Comparison of ENCODE assay signal across 1 cellular context in the genomic region with DNA sequence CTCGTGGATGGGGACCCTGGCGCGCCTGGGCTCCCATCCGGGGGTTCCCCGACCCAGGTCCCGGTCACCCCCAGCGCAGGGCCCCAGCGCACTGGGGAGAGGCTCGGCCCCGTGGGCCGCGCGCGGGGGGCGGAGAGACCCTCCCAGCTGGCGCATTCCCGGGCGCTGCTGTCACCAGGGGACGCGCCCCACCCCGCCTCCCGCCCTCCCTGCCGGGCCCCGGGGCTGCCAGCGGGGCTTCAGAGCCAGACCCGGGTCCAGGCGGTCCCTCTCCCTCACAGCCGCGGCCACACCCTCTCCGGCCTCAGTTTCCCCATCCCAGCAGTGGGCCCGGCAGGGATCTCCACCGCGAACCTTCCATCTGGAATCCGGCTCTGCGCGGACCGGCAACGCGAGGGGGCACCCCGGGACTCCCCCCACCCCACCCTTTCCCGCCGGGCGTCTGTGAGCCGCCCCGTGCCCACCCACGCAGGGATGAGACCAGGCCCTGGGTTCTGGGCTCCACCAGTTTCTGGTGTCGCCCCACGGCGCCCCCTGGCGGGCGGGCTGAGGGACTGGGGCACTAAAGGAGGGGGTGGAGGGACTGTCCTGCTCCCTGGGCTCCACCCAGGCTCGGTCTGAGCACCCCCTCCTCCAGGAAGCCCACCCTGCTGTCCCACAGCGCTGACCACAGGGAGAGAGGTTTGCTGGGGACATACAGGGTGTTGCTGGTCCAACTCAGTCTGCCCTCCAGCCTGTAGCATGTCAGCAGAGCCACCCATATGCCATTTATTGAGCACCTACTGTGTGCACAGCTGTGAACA.
TF ChIP-seq lines count a peak whose summit lies in the region.

No MANE protein-coding gene starts in this region.

TF ChIP-seq in HEK293, 187 proteins besides CTCF, POLR2A, EP300 and RAD21 (continued from another document):
- TF ChIP-seq, protein P1, sequence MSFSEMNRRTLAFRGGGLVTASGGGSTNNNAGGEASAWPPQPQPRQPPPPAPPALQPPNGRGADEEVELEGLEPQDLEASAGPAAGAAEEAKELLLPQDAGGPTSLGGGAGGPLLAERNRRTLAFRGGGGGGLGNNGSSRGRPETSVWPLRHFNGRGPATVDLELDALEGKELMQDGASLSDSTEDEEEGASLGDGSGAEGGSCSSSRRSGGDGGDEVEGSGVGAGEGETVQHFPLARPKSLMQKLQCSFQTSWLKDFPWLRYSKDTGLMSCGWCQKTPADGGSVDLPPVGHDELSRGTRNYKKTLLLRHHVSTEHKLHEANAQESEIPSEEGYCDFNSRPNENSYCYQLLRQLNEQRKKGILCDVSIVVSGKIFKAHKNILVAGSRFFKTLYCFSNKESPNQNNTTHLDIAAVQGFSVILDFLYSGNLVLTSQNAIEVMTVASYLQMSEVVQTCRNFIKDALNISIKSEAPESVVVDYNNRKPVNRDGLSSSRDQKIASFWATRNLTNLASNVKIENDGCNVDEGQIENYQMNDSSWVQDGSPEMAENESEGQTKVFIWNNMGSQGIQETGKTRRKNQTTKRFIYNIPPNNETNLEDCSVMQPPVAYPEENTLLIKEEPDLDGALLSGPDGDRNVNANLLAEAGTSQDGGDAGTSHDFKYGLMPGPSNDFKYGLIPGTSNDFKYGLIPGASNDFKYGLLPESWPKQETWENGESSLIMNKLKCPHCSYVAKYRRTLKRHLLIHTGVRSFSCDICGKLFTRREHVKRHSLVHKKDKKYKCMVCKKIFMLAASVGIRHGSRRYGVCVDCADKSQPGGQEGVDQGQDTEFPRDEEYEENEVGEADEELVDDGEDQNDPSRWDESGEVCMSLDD (tag by site-specific recombination; IDR thresholded peaks at IDR 0.05), result peak; percentile 47; the same call in 1 of the 2 replicates
- TF ChIP-seq ZNF138 (tag by site-specific recombination; IDR thresholded peaks at IDR 0.05; ENCODE audit: borderline replicate concordance) (no peak), ZBTB8A (tag by site-specific recombination; IDR thresholded peaks at IDR 0.05) (peak; percentile 65), ZNF600 (tag by site-specific recombination; IDR thresholded peaks at IDR 0.05) (no peak), ZNF169 (tag by site-specific recombination; IDR thresholded peaks at IDR 0.05) (no peak), ZNF670 (tag by site-specific recombination; IDR thresholded peaks at IDR 0.05; ENCODE audit: low read depth) (no peak), HOXD13 (CRISPR knock-in tag; IDR thresholded peaks at IDR 0.05; ENCODE audit: borderline replicate concordance) (no peak), ZNF660 (tag by site-specific recombination; IDR thresholded peaks at IDR 0.05) (no peak), ZNF239 (tag by site-specific recombination; IDR thresholded peaks at IDR 0.05) (no peak), KLF9 (tag by site-specific recombination; IDR thresholded peaks at IDR 0.05; ENCODE audit: low read depth) (peak; percentile 69; the same call in 1 of the 2 replicates), ZNF585B (tag by site-specific recombination; IDR thresholded peaks at IDR 0.05) (no peak), ZNF10 (tag by site-specific recombination; IDR thresholded peaks at IDR 0.05) (no peak), KLF7 (tag by site-specific recombination; IDR thresholded peaks at IDR 0.05; ENCODE audit: borderline replicate concordance) (0 out of 2 replicates have a peak, but pooled peaks have one; percentile 27), KLF8 (tag by site-specific recombination; IDR thresholded peaks at IDR 0.05) (0 out of 2 replicates have a peak, but pooled peaks have one; percentile 65), ZSCAN30 (tag by site-specific recombination; IDR thresholded peaks at IDR 0.05) (peak; percentile 85), ZNF777 (tag by site-specific recombination; IDR thresholded peaks at IDR 0.05; ENCODE audit: borderline replicate concordance) (no peak), OVOL3 (tag by site-specific recombination; IDR thresholded peaks at IDR 0.05) (no peak), ZFP69B (tag by site-specific recombination; IDR thresholded peaks at IDR 0.05) (peak; percentile 82; the same call in 1 of the 2 replicates), ZNF324 (tag by site-specific recombination; IDR thresholded peaks at IDR 0.05) (no peak), ZNF19 (tag by site-specific recombination; IDR thresholded peaks at IDR 0.05; ENCODE audit: low read depth) (no peak), ZBTB20 (tag by site-specific recombination; IDR thresholded peaks at IDR 0.05) (peak; percentile 86), EGR2 (tag by site-specific recombination; IDR thresholded peaks at IDR 0.05; ENCODE audit: low read depth) (peak; percentile 46), ZBTB21 (tag by site-specific recombination; IDR thresholded peaks at IDR 0.05) (no peak), ZBTB48 (tag by site-specific recombination; IDR thresholded peaks at IDR 0.05) (peak; percentile 74; the same call in 1 of the 2 replicates), HOXA7 (CRISPR knock-in tag; IDR thresholded peaks at IDR 0.05; ENCODE audit: borderline replicate concordance) (no peak), ZNF341 (tag by site-specific recombination; IDR thresholded peaks at IDR 0.05; ENCODE audit: low read depth) (peak; percentile 38; the same call in 1 of the 2 replicates), ZBTB7A (tag by site-specific recombination; IDR thresholded peaks at IDR 0.05; ENCODE audit: low read depth) (0 out of 2 replicates have a peak, but pooled peaks have one; percentile 20), ZNF391 (tag by site-specific recombination; IDR thresholded peaks at IDR 0.05; ENCODE audit: borderline replicate concordance, low read depth) (no peak), ZNF404 (tag by site-specific recombination; IDR thresholded peaks at IDR 0.05) (no peak), ZNF792 (tag by site-specific recombination; IDR thresholded peaks at IDR 0.05) (peak; percentile 97), ZNF768 (tag by site-specific recombination; IDR thresholded peaks at IDR 0.05) (no peak), ZNF311 (tag by site-specific recombination; IDR thresholded peaks at IDR 0.05; ENCODE audit: borderline replicate concordance) (no peak), GLI2 (tag by site-specific recombination; IDR thresholded peaks at IDR 0.05; ENCODE audit: borderline replicate concordance, low read depth) (no peak), ZNF664 (tag by site-specific recombination; IDR thresholded peaks at IDR 0.05) (peak; percentile 56; the same call in 1 of the 2 replicates), ZNF2 (tag by site-specific recombination; IDR thresholded peaks at IDR 0.05) (peak; percentile 35; the same call in 1 of the 2 replicates), ZEB2 (tag by site-specific recombination; IDR thresholded peaks at IDR 0.05) (peak; percentile 31; the same call in 1 of the 2 replicates)
- TF ChIP-seq, protein P2, sequence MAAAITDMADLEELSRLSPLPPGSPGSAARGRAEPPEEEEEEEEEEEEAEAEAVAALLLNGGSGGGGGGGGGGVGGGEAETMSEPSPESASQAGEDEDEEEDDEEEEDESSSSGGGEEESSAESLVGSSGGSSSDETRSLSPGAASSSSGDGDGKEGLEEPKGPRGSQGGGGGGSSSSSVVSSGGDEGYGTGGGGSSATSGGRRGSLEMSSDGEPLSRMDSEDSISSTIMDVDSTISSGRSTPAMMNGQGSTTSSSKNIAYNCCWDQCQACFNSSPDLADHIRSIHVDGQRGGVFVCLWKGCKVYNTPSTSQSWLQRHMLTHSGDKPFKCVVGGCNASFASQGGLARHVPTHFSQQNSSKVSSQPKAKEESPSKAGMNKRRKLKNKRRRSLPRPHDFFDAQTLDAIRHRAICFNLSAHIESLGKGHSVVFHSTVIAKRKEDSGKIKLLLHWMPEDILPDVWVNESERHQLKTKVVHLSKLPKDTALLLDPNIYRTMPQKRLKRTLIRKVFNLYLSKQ (tag by site-specific recombination; IDR thresholded peaks at IDR 0.05; ENCODE audit: borderline replicate concordance), result no peak
- TF ChIP-seq, protein P3, sequence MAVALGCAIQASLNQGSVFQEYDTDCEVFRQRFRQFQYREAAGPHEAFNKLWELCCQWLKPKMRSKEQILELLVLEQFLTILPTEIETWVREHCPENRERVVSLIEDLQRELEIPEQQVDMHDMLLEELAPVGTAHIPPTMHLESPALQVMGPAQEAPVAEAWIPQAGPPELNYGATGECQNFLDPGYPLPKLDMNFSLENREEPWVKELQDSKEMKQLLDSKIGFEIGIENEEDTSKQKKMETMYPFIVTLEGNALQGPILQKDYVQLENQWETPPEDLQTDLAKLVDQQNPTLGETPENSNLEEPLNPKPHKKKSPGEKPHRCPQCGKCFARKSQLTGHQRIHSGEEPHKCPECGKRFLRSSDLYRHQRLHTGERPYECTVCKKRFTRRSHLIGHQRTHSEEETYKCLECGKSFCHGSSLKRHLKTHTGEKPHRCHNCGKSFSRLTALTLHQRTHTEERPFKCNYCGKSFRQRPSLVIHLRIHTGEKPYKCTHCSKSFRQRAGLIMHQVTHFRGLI (tag by site-specific recombination; IDR thresholded peaks at IDR 0.05), result no peak
- TF ChIP-seq, protein P4, sequence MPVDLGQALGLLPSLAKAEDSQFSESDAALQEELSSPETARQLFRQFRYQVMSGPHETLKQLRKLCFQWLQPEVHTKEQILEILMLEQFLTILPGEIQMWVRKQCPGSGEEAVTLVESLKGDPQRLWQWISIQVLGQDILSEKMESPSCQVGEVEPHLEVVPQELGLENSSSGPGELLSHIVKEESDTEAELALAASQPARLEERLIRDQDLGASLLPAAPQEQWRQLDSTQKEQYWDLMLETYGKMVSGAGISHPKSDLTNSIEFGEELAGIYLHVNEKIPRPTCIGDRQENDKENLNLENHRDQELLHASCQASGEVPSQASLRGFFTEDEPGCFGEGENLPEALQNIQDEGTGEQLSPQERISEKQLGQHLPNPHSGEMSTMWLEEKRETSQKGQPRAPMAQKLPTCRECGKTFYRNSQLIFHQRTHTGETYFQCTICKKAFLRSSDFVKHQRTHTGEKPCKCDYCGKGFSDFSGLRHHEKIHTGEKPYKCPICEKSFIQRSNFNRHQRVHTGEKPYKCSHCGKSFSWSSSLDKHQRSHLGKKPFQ (tag by site-specific recombination; IDR thresholded peaks at IDR 0.05), result no peak
- TF ChIP-seq, protein P5, sequence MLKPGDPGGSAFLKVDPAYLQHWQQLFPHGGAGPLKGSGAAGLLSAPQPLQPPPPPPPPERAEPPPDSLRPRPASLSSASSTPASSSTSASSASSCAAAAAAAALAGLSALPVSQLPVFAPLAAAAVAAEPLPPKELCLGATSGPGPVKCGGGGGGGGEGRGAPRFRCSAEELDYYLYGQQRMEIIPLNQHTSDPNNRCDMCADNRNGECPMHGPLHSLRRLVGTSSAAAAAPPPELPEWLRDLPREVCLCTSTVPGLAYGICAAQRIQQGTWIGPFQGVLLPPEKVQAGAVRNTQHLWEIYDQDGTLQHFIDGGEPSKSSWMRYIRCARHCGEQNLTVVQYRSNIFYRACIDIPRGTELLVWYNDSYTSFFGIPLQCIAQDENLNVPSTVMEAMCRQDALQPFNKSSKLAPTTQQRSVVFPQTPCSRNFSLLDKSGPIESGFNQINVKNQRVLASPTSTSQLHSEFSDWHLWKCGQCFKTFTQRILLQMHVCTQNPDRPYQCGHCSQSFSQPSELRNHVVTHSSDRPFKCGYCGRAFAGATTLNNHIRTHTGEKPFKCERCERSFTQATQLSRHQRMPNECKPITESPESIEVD (tag by site-specific recombination; IDR thresholded peaks at IDR 0.05), result no peak
- TF ChIP-seq, protein P6, sequence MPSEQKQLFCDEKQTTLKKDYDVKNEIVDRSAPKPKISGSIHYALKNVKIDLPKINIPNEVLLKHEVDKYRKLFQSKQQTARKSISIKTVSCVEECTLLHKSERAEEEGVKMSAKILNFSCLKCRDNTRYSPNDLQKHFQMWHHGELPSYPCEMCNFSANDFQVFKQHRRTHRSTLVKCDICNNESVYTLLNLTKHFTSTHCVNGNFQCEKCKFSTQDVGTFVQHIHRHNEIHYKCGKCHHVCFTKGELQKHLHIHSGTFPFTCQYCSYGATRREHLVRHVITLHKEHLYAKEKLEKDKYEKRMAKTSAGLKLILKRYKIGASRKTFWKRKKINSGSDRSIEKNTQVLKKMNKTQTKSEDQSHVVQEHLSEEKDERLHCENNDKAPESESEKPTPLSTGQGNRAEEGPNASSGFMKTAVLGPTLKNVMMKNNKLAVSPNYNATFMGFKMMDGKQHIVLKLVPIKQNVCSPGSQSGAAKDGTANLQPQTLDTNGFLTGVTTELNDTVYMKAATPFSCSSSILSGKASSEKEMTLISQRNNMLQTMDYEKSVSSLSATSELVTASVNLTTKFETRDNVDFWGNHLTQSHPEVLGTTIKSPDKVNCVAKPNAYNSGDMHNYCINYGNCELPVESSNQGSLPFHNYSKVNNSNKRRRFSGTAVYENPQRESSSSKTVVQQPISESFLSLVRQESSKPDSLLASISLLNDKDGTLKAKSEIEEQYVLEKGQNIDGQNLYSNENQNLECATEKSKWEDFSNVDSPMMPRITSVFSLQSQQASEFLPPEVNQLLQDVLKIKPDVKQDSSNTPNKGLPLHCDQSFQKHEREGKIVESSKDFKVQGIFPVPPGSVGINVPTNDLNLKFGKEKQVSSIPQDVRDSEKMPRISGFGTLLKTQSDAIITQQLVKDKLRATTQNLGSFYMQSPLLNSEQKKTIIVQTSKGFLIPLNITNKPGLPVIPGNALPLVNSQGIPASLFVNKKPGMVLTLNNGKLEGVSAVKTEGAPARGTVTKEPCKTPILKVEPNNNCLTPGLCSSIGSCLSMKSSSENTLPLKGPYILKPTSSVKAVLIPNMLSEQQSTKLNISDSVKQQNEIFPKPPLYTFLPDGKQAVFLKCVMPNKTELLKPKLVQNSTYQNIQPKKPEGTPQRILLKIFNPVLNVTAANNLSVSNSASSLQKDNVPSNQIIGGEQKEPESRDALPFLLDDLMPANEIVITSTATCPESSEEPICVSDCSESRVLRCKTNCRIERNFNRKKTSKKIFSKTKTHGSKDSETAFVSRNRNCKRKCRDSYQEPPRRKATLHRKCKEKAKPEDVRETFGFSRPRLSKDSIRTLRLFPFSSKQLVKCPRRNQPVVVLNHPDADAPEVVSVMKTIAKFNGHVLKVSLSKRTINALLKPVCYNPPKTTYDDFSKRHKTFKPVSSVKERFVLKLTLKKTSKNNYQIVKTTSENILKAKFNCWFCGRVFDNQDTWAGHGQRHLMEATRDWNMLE (tag by site-specific recombination; conservative IDR thresholded peaks at IDR 0.05; ENCODE audit: low read depth), result no peak
- TF ChIP-seq, protein P7, sequence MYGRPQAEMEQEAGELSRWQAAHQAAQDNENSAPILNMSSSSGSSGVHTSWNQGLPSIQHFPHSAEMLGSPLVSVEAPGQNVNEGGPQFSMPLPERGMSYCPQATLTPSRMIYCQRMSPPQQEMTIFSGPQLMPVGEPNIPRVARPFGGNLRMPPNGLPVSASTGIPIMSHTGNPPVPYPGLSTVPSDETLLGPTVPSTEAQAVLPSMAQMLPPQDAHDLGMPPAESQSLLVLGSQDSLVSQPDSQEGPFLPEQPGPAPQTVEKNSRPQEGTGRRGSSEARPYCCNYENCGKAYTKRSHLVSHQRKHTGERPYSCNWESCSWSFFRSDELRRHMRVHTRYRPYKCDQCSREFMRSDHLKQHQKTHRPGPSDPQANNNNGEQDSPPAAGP (tag by site-specific recombination; IDR thresholded peaks at IDR 0.05), result peak; percentile 77; the same call in 1 of the 2 replicates
- TF ChIP-seq, protein P8, sequence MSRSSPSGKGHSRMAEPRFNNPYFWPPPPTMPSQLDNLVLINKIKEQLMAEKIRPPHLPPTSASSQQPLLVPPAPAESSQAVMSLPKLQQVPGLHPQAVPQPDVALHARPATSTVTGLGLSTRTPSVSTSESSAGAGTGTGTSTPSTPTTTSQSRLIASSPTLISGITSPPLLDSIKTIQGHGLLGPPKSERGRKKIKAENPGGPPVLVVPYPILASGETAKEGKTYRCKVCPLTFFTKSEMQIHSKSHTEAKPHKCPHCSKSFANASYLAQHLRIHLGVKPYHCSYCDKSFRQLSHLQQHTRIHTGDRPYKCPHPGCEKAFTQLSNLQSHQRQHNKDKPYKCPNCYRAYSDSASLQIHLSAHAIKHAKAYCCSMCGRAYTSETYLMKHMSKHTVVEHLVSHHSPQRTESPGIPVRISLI (tag by site-specific recombination; IDR thresholded peaks at IDR 0.05), result no peak
